In genomic region chr17:55501626-55502025, GRCh38 we compare ENCODE assay signal across 2 cellular contexts.
TF ChIP-seq lines count a peak whose summit lies in the region.

No MANE protein-coding gene starts in this region.

TF ChIP-seq in K562, 482 proteins besides CTCF, POLR2A, EP300 and RAD21:
- 0 out of 2 replicates have a peak, but pooled peaks have one; percentile 41 for TF ChIP-seq CHAMP1 (IDR thresholded peaks at IDR 0.05)

TF ChIP-seq in HepG2, 621 proteins besides CTCF, POLR2A, EP300 and RAD21:
- TF ChIP-seq, protein P1, sequence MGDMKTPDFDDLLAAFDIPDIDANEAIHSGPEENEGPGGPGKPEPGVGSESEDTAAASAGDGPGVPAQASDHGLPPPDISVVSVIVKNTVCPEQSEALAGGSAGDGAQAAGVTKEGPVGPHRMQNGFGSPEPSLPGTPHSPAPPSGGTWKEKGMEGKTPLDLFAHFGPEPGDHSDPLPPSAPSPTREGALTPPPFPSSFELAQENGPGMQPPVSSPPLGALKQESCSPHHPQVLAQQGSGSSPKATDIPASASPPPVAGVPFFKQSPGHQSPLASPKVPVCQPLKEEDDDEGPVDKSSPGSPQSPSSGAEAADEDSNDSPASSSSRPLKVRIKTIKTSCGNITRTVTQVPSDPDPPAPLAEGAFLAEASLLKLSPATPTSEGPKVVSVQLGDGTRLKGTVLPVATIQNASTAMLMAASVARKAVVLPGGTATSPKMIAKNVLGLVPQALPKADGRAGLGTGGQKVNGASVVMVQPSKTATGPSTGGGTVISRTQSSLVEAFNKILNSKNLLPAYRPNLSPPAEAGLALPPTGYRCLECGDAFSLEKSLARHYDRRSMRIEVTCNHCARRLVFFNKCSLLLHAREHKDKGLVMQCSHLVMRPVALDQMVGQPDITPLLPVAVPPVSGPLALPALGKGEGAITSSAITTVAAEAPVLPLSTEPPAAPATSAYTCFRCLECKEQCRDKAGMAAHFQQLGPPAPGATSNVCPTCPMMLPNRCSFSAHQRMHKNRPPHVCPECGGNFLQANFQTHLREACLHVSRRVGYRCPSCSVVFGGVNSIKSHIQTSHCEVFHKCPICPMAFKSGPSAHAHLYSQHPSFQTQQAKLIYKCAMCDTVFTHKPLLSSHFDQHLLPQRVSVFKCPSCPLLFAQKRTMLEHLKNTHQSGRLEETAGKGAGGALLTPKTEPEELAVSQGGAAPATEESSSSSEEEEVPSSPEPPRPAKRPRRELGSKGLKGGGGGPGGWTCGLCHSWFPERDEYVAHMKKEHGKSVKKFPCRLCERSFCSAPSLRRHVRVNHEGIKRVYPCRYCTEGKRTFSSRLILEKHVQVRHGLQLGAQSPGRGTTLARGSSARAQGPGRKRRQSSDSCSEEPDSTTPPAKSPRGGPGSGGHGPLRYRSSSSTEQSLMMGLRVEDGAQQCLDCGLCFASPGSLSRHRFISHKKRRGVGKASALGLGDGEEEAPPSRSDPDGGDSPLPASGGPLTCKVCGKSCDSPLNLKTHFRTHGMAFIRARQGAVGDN (CRISPR knock-in tag; IDR thresholded peaks at IDR 0.05): peak; percentile 24; the same call in 1 of the 2 replicates
- peak; percentile 14; the same call in 1 of the 2 replicates for TF ChIP-seq HOXA3 (CRISPR knock-in tag; IDR thresholded peaks at IDR 0.05)
